Comparison of ENCODE assay signal across 8 cellular contexts in genomic region chr11:33774356-33775063, GRCh38. TPM values are rescaled to one million over a fixed set of nuclear protein-coding genes. Genes with fewer than 3 reads are reported as not detected.
A peak's percentile ranks its signal among the peaks of the same experiment; 100 is the strongest.
DNase-seq lines count a peak whose midpoint lies in the region; ATAC-seq and TF ChIP-seq lines count a peak whose summit lies in the region.

Gene FBXO3, minus strand, starts transcription at chr11:33774520. Its CDS starts 23 bp downstream, at chr11:33774497.

- no peaks in the 10 kb centered on the region; the same call in 1 of the 2 replicates for H3K27me3 ChIP-seq in BE2C

- H3K36me3 ChIP-seq in BE2C, result no peaks in the 10 kb centered on the region

- TF ChIP-seq CTCF in BE2C (IDR thresholded peaks at IDR 0.05; ENCODE audit: low read depth, low read length), result no peak

- peak; percentile 74 for ATAC-seq in GM19328 (IDR thresholded peaks at IDR 0.05; ENCODE audit: unreplicated experiment)
- peak; percentile 36 for ATAC-seq in HG03469 (IDR thresholded peaks at IDR 0.05; ENCODE audit: unreplicated experiment)

- H3K4me3 ChIP-seq in BE2C (ENCODE audit: low read depth, low read length), result peak within 1 kb of the TSS; percentile 75

- H3K9me3 ChIP-seq in BE2C, result no peaks in the 10 kb centered on the region

- peak; percentile 84 for DNase-seq in BE2C
- peak; percentile 83 for DNase-seq in NCI-H526 treated with DMSO at 0.1 percent for 48 hours (lab: John Stamatoyannopoulos, UW)
- peak; percentile 85 for DNase-seq in activated CD4-positive, alpha-beta T cell treated with anti-CD3 and anti-CD28 coated beads, Interleukin-2, amount 50 U/mL, for 1 hour
- DNase-seq in dedifferentiated amniotic fluid mesenchymal stem cell (ENCODE audit: extremely low spot score), result peak; percentile 50
- DNase-seq in left kidney (ENCODE audit: low read depth, low spot score), result peak; percentile 97
- peak; percentile 80 to 81 for DNase-seq in stimulated activated CD4-positive, alpha-beta T cell treated with anti-CD3 and anti-CD28 coated beads, Interleukin-2, amount 100 ng/mL, for 24 hours

- no peaks in the 10 kb centered on the region for H3K4me1 ChIP-seq in BE2C

RNA-seq across cellular contexts. Expression of gene FBXO3, which starts in this region (rescaled TPM):
- 13.9 TPM for polyA plus RNA-seq in BE2C (2012; ENCODE audit: insufficient read depth, insufficient read length, low read depth)

Comparison
In these comparisons a context has a peak if more than half of its experiments do, and no peak if none do; other contexts are left out.
1. Peak in every context shown above with its lines: DNase-seq, ATAC-seq and H3K4me3 ChIP-seq.